Comparison of ENCODE assay signal across 9 cellular contexts in the genomic region with DNA sequence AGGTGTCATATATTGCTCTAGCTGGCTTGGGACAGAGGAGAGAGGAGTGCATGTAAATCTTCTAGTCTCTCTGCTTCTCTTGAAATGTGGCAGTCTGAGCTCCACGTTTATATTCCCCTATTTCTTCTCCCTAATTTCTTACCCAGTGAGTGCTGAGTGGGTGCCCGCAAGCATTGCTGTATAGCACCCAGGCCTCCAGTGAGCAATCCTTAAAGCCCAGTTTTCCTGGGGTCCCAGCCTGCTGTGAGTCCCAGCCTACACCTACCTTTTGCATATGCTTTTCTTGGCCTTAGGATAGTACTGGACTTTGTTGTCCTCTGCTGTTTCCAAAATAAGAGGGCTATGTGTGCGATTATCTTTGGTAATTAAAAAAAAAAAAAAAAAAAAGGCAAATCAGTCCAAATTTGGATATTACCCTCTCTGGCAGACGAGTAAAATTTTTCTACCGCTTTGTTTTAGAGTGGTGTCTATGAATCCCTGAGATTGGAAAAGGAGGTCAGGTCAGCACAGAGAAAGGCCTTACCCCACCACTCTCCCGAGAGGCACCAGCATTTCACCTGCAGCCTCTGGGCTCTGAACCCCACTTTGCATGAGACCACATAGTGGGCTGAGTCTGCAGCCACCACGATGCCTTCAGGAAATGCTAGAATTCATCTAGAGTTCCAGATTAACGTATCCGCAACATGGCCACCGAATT. TPM values are rescaled to one million over a fixed set of nuclear protein-coding genes. Genes with fewer than 3 reads are reported as not detected.
DNase-seq lines count a peak whose midpoint lies in the region; ATAC-seq, FAIRE-seq and TF ChIP-seq lines count a peak whose summit lies in the region.
"Had no signal": no experiment of that assay in that cellular context is flagged by ENCODE, and none has a peak within 500 bp of the region (broad histone marks: within the 10 kb centered on the region; RNA-seq: fewer than 3 reads in every experiment).

No MANE protein-coding gene starts in this region.

- peaks cover 0 to 14% (median 3%) of the 10 kb centered on the region in 7 donors for H3K27me3 ChIP-seq in heart right ventricle
- no peaks in the 10 kb centered on the region for H3K27me3 ChIP-seq in small intestine (ENCODE audit: control insufficient read depth in 2 of 2, insufficient read depth in 2 of 2, low read length in 2 of 2)
- H3K27me3 ChIP-seq: SJSA1 had no signal

- DNase-seq in RPMI8226 = peak; percentile 38
- DNase-seq in heart right ventricle = no peak
- no peak for DNase-seq in small intestine
- DNase-seq in activated T-cell treated with anti-CD3 and anti-CD28 coated beads, Interleukin-2, amount 50 U/mL, for 4 hours = no peak

- FAIRE-seq in small intestine (lab: Jason Lieb, UNC) = no peak

- no peak overlapping the region for H3K4me3 Mint-ChIP-seq in activated T-cell treated with anti-CD3 and anti-CD28 coated beads, Interleukin-2, amount 50 U/mL, for 4 hours

- no peaks in the 10 kb centered on the region for H3K9me3 Mint-ChIP-seq in activated T-cell treated with anti-CD3 and anti-CD28 coated beads, Interleukin-2, amount 50 U/mL, for 4 hours

- H3K4me1 ChIP-seq in heart right ventricle = peaks cover 0 to 26% (median 0%) of the 10 kb centered on the region in 9 donors
- H3K4me1 ChIP-seq in small intestine (ENCODE audit: control insufficient read depth in 2 of 2, insufficient read depth in 1 of 2, low read depth in 1 of 2, low read length in 1 of 2) = no peaks in the 10 kb centered on the region
- H3K4me1 ChIP-seq: SJSA1 had no signal

- 55 to 66% methylated on average over 10 of the region's 10 CpGs for WGBS in heart right ventricle, 2 donors
- WGBS in small intestine, 3 donors = 12 to 48% (median 27%) methylated on average over 10 of the region's 10 CpGs

- no peaks in the 10 kb centered on the region for H3K4me1 Mint-ChIP-seq in activated T-cell treated with anti-CD3 and anti-CD28 coated beads, Interleukin-2, amount 50 U/mL, for 4 hours (ENCODE audit: low read depth)

- no peak for TF ChIP-seq CTCF in heart right ventricle (IDR thresholded peaks at IDR 0.05)

- H3K36me3 ChIP-seq in heart right ventricle (no peaks in the 10 kb centered on the region), small intestine (ENCODE audit: control insufficient read depth in 2 of 2, insufficient read depth in 2 of 2, low read length in 2 of 2) (no peaks in the 10 kb centered on the region)
- H3K36me3 ChIP-seq: SJSA1 had no signal

- ATAC-seq in GM19467 (IDR thresholded peaks at IDR 0.05; ENCODE audit: unreplicated experiment) (peak; percentile 63), heart right ventricle (peak in 4 of 8 donors; percentile 3 to 43 (median 26)), HG03520 (IDR thresholded peaks at IDR 0.05; ENCODE audit: unreplicated experiment) (no peak), GM19324 (IDR thresholded peaks at IDR 0.05; ENCODE audit: low FRiP score, unreplicated experiment) (no peak), GM21723 (IDR thresholded peaks at IDR 0.05; ENCODE audit: unreplicated experiment) (no peak)
- no peak for ATAC-seq in activated T-cell treated with anti-CD3 and anti-CD28 coated beads, Interleukin-2, amount 50 U/mL, for 4 hours

- peak overlapping the region in 8 of 10 donors; percentile 0 to 79 (median 55) for H3K27ac ChIP-seq in heart right ventricle
- peak overlapping the region; percentile 62 to 68 for H3K27ac ChIP-seq in small intestine (ENCODE audit: low read depth in 1 of 2, low read length in 1 of 2)
- H3K27ac ChIP-seq: SJSA1 had no signal

- peaks cover 8% of the 10 kb centered on the region for H3K27me3 Mint-ChIP-seq in activated T-cell treated with anti-CD3 and anti-CD28 coated beads, Interleukin-2, amount 50 U/mL, for 4 hours (ENCODE audit: low read depth)

- intact Hi-C loops in heart right ventricle (cut with DNase I) = no loop called here

- H3K36me3 Mint-ChIP-seq in activated T-cell treated with anti-CD3 and anti-CD28 coated beads, Interleukin-2, amount 50 U/mL, for 4 hours (ENCODE audit: insufficient read depth) = no peaks in the 10 kb centered on the region

- H3K4me3 ChIP-seq in heart right ventricle (peak overlapping the region in 9 of 10 donors; percentile 31 to 57 (median 53)), small intestine (ENCODE audit: low read depth in 1 of 2, low read length in 2 of 2) (peak overlapping the region; percentile 42 to 66)
- H3K4me3 ChIP-seq: SJSA1 had no signal

- H3K9me3 ChIP-seq in heart right ventricle (no peaks in the 10 kb centered on the region), small intestine (ENCODE audit: control insufficient read depth, low read depth) (no peaks in the 10 kb centered on the region)
- H3K9me3 ChIP-seq: SJSA1 had no signal

RNA-seq across cellular contexts. Expression of gene MGST1, which starts 1.1 kb away (rescaled TPM):
- total RNA-seq in heart right ventricle = 10 to 100 TPM in 7 of 10 donors, 1 to 10 TPM in 3; 3.8 to 98.3 (median 22.7) TPM
- polyA plus RNA-seq in heart right ventricle (10 to 100 TPM; 61.5 to 84.8 TPM), small intestine (100 to 1,000 TPM in 1 of 3 donors, 10 to 100 TPM in 2; 34.7 to 290 (median 63.5) TPM)
- total RNA-seq in activated T-cell treated with anti-CD3 and anti-CD28 coated beads, Interleukin-2, amount 50 U/mL, for 4 hours = 1 to 10 TPM in 1 of 3 donors, under 1 TPM in 2; 0.45 to 1.8 (median 0.94) TPM
- total RNA-seq: SJSA1 had no signal
